28 cellular contexts compared by ENCODE assay signal in the genomic region with DNA sequence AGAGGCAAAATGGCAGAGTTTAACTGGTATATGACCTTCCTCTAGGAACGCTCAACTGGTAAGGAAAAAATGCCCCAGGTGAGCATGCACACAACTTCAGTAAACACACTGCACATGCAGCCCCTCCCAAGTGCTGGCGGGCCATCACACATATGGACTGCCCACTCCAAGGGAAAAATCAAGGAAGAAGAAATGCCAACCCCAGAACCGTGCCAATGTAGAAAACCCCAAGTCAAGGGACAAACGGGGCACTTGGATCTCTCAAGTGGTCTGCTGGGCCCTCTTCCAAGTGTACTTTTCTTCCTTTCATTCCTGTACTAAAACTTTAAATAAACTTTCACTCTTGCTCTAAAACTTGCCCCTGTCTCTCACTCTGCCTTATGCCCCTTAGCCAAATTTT.
DNase-seq lines count a peak whose midpoint lies in the region; ATAC-seq, FAIRE-seq and TF ChIP-seq lines count a peak whose summit lies in the region.
"Had no signal": no experiment of that assay in that cellular context is flagged by ENCODE, and none has a peak within 500 bp of the region (broad histone marks: within the 10 kb centered on the region; RNA-seq: fewer than 3 reads in every experiment).

No MANE protein-coding gene starts in this region.

- H3K27ac Mint-ChIP-seq in stimulated activated naive CD8-positive, alpha-beta T cell treated with anti-CD3 and anti-CD28 coated beads, Interleukin-15, Interleukin-2, amounts not matched to agents 100 ng/mL and 50 ng/mL, for 24 hours = peak overlapping the region; percentile 12
- H3K27ac Mint-ChIP-seq in nephron progenitor cell = peak overlapping the region; percentile 18
- H3K27ac Mint-ChIP-seq: B cell; CD4-positive, alpha-beta memory T cell; CD4-positive, CD25-positive, alpha-beta regulatory T cell; CD8-positive, alpha-beta memory T cell had no signal

- H3K4me3 ChIP-seq in left lung = no peak overlapping the region
- H3K4me3 ChIP-seq in upper lobe of right lung = no peak overlapping the region
- no peak overlapping the region for H3K4me3 ChIP-seq in HAP-1
- no peak overlapping the region for H3K4me3 ChIP-seq in BE2C (ENCODE audit: low read depth, low read length)
- H3K4me3 ChIP-seq: A549, BLaER1 had no signal

- peaks cover 10% of the 10 kb centered on the region for H3K9me3 Mint-ChIP-seq in stimulated activated naive CD8-positive, alpha-beta T cell treated with anti-CD3 and anti-CD28 coated beads, Interleukin-15, Interleukin-2, amounts not matched to agents 100 ng/mL and 50 ng/mL, for 24 hours
- H3K9me3 Mint-ChIP-seq in nephron progenitor cell = peaks cover 19% of the 10 kb centered on the region

- FAIRE-seq in GM12892 (lab: Jason Lieb, UNC) = no peak
- FAIRE-seq: A549, GM12891, GM18507 had no signal

- intact Hi-C loops in left lung (cut with DNase I) = no loop called here
- intact Hi-C loops in upper lobe of right lung (cut with DNase I) = no loop called here

- no peak overlapping the region for H3K4me3 Mint-ChIP-seq in stimulated activated naive CD8-positive, alpha-beta T cell treated with anti-CD3 and anti-CD28 coated beads, Interleukin-15, Interleukin-2, amounts not matched to agents 100 ng/mL and 50 ng/mL, for 24 hours
- no peak overlapping the region for H3K4me3 Mint-ChIP-seq in nephron progenitor cell
- H3K4me3 Mint-ChIP-seq: B cell; CD14-positive monocyte; CD4-positive, alpha-beta memory T cell; CD4-positive, CD25-positive, alpha-beta regulatory T cell; CD8-positive, alpha-beta memory T cell had no signal

- no peak for TF ChIP-seq POLR2A in GM12892 (IDR thresholded peaks at IDR 0.05; ENCODE audit: low read depth, low read length)

- no peaks in the 10 kb centered on the region for H3K4me1 Mint-ChIP-seq in stimulated activated naive CD8-positive, alpha-beta T cell treated with anti-CD3 and anti-CD28 coated beads, Interleukin-15, Interleukin-2, amounts not matched to agents 100 ng/mL and 50 ng/mL, for 24 hours (ENCODE audit: low read depth)
- H3K4me1 Mint-ChIP-seq in nephron progenitor cell = peaks cover 11% of the 10 kb centered on the region
- H3K4me1 Mint-ChIP-seq: B cell, CD14-positive monocyte had no signal

- no peaks in the 10 kb centered on the region for H3K27me3 Mint-ChIP-seq in stimulated activated naive CD8-positive, alpha-beta T cell treated with anti-CD3 and anti-CD28 coated beads, Interleukin-15, Interleukin-2, amounts not matched to agents 100 ng/mL and 50 ng/mL, for 24 hours
- H3K27me3 Mint-ChIP-seq in nephron progenitor cell (ENCODE audit: low read depth, poor library complexity) = no peaks in the 10 kb centered on the region

- TF ChIP-seq CTCF in left lung (IDR thresholded peaks at IDR 0.05) = no peak
- TF ChIP-seq CTCF in nephron progenitor cell (IDR thresholded peaks at IDR 0.05) = no peak
- no peak for TF ChIP-seq CTCF in upper lobe of right lung (IDR thresholded peaks at IDR 0.05)
- TF ChIP-seq CTCF in BE2C (IDR thresholded peaks at IDR 0.05; ENCODE audit: low read depth, low read length) = no peak

- DNase-seq in stimulated activated naive CD8-positive, alpha-beta T cell treated with anti-CD3 and anti-CD28 coated beads, Interleukin-15, Interleukin-2, amounts not matched to agents 100 U/mL and 50 U/mL, for 24 hours = no peak
- no peak for DNase-seq in left lung
- DNase-seq in nephron progenitor cell = no peak
- no peak for DNase-seq in upper lobe of right lung
- DNase-seq in HAP-1 (ENCODE audit: low spot score in 2 of 2) = no peak
- no peak for DNase-seq in GM12892 (ENCODE audit: insufficient read length)
- no peak for DNase-seq in BE2C
- DNase-seq: AML-193; C1 segment of cervical spinal cord; CD4-positive, alpha-beta memory T cell; CD4-positive, CD25-positive, alpha-beta regulatory T cell; CD8-positive, alpha-beta memory T cell; COR-L47; DMS 273 treated with DMSO at 0.1 percent for 48 hours; DMS153; DMS53; DMS79; DND-41; EL; GDM1 had no signal

- H3K27ac ChIP-seq in left lung (no peak overlapping the region), upper lobe of right lung (no peak overlapping the region)
- H3K27ac ChIP-seq: 22Rv1, A549, BLaER1 had no signal

- H3K4me1 ChIP-seq in left lung (no peaks in the 10 kb centered on the region), upper lobe of right lung (no peaks in the 10 kb centered on the region), HAP-1 (no peaks in the 10 kb centered on the region), BE2C (no peaks in the 10 kb centered on the region)
- H3K4me1 ChIP-seq: A549, BLaER1 had no signal

- H3K36me3 ChIP-seq in left lung (no peaks in the 10 kb centered on the region), upper lobe of right lung (no peaks in the 10 kb centered on the region), HAP-1 (replicated peaks) (no peaks in the 10 kb centered on the region), BE2C (no peaks in the 10 kb centered on the region)
- H3K36me3 ChIP-seq: BLaER1 had no signal

- H3K36me3 Mint-ChIP-seq in stimulated activated naive CD8-positive, alpha-beta T cell treated with anti-CD3 and anti-CD28 coated beads, Interleukin-15, Interleukin-2, amounts not matched to agents 100 ng/mL and 50 ng/mL, for 24 hours (ENCODE audit: low read depth) = no peaks in the 10 kb centered on the region
- peaks cover 5% of the 10 kb centered on the region for H3K36me3 Mint-ChIP-seq in nephron progenitor cell (ENCODE audit: low read depth)
- H3K36me3 Mint-ChIP-seq: CD14-positive monocyte; CD4-positive, CD25-positive, alpha-beta regulatory T cell had no signal

- in situ Hi-C loops in HAP-1 (cut with MboI; ENCODE audit: low sequenced_read_pairs) = no loop called here

- H3K9me3 ChIP-seq in left lung (peaks cover 0 to 29% of the 10 kb centered on the region in 2 donors), upper lobe of right lung (peaks cover 8% of the 10 kb centered on the region), HAP-1 (no peaks in the 10 kb centered on the region), BE2C (no peaks in the 10 kb centered on the region)

- no peak for ATAC-seq in stimulated activated naive CD8-positive, alpha-beta T cell treated with anti-CD3 and anti-CD28 coated beads, Interleukin-15, Interleukin-2, amounts not matched to agents 100 U/mL and 50 U/mL, for 24 hours
- ATAC-seq in left lung = peak; percentile 64
- ATAC-seq in upper lobe of right lung = peak; percentile 27
- ATAC-seq: A549 had no signal

- no peaks in the 10 kb centered on the region for H3K27me3 ChIP-seq in left lung
- no peaks in the 10 kb centered on the region for H3K27me3 ChIP-seq in upper lobe of right lung
- H3K27me3 ChIP-seq in HAP-1 (ENCODE audit: low read depth) = no peaks in the 10 kb centered on the region
- no peaks in the 10 kb centered on the region for H3K27me3 ChIP-seq in BE2C
- H3K27me3 ChIP-seq: BLaER1 had no signal
